In genomic region chr2:135876066-135876711, GRCh38 we compare ENCODE assay signal across 1 cellular context.
A peak's percentile ranks its signal among the peaks of the same experiment; 100 is the strongest.
TF ChIP-seq lines count a peak whose summit lies in the region.

Gene MCM6 (minus strand): TSS chr2:135876443. CDS start chr2:135876365, 78 bp downstream.

TF ChIP-seq in HepG2, 621 proteins besides CTCF, POLR2A, EP300 and RAD21 (continued from another document):
- TF ChIP-seq ZNF318 (CRISPR knock-in tag; IDR thresholded peaks at IDR 0.05) (no peak), SETDB1 (CRISPR knock-in tag; IDR thresholded peaks at IDR 0.05; ENCODE audit: borderline replicate concordance) (no peak), JARID2 (CRISPR knock-in tag; IDR thresholded peaks at IDR 0.05; ENCODE audit: insufficient replicate concordance) (no peak), JUNB (CRISPR knock-in tag; IDR thresholded peaks at IDR 0.05; ENCODE audit: borderline replicate concordance) (peak; percentile 73), REL (CRISPR knock-in tag; conservative IDR thresholded peaks at IDR 0.05) (peak; percentile 95), ZSCAN5A (CRISPR knock-in tag; IDR thresholded peaks at IDR 0.05; ENCODE audit: borderline replicate concordance) (peak; percentile 88), ZNF780A (CRISPR knock-in tag; IDR thresholded peaks at IDR 0.05) (peak; percentile 73; the same call in 1 of the 2 replicates), ATF2 (CRISPR knock-in tag; IDR thresholded peaks at IDR 0.05) (no peak), MLX (CRISPR knock-in tag; IDR thresholded peaks at IDR 0.05) (no peak), ZNF513 (CRISPR knock-in tag; conservative IDR thresholded peaks at IDR 0.05) (no peak), ZKSCAN8 (CRISPR knock-in tag; IDR thresholded peaks at IDR 0.05; ENCODE audit: borderline replicate concordance) (no peak), SRSF4 (IDR thresholded peaks at IDR 0.05; ENCODE audit: low read depth, low read length, poor library complexity, severe bottlenecking) (no peak), ZNF891 (CRISPR knock-in tag; IDR thresholded peaks at IDR 0.05) (peak; percentile 66), AGO1 (IDR thresholded peaks at IDR 0.05; ENCODE audit: low read depth, low read length, poor library complexity, severe bottlenecking) (no peak), CREB1 (IDR thresholded peaks at IDR 0.05) (peak; percentile 62), CREB1 (CRISPR knock-in tag; IDR thresholded peaks at IDR 0.05) (peak; percentile 33; the same call in 1 of the 2 replicates), ZNF589 (CRISPR knock-in tag; conservative IDR thresholded peaks at IDR 0.05) (peak; percentile 57; the same call in 1 of the 2 replicates), ZNF296 (CRISPR knock-in tag; conservative IDR thresholded peaks at IDR 0.05) (no peak), KLF15 (CRISPR knock-in tag; IDR thresholded peaks at IDR 0.05; ENCODE audit: borderline replicate concordance) (peak; percentile 88; the same call in 1 of the 2 replicates)
